In the genomic region with DNA sequence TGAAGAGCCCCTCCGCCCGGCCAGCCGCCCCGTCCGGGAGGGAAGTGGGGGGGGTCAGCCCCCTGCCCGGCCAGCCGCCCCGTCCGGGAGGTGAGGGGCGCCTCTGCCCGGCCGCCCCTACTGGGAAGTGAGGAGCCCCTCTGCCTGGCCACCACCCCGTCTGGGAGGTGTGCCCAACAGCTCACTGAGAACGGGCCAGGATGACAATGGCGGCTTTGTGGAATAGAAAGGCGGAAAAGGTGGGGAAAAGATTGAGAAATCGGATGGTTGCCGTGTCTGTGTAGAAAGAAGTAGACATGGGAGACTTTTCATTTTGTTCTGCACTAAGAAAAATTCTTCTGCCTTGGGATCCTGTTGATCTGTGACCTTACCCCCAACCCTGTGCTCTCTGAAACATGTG, we compare ENCODE assay signal across 1 cellular context.
TF ChIP-seq lines count a peak whose summit lies in the region.
"Not testable (repeated sequence)": the region's sequence is repeated elsewhere in the genome, so short reads cannot be mapped to it uniquely, and the experiment has no call there.

No MANE protein-coding gene starts in this region.

TF ChIP-seq in HepG2, 621 proteins besides CTCF, POLR2A, EP300 and RAD21:
- TF ChIP-seq SOX5 (CRISPR knock-in tag; IDR thresholded peaks at IDR 0.05; ENCODE audit: borderline replicate concordance) (0 out of 2 replicates have a peak, but pooled peaks have one; percentile 23), SOX13 (CRISPR knock-in tag; conservative IDR thresholded peaks at IDR 0.05 in 1 of 2, IDR thresholded peaks at IDR 0.05 in 1 of 2) (peak in 1 of 2 experiments; percentile 42; a peak in 1 of 4 replicates), CEBPG (CRISPR knock-in tag; IDR thresholded peaks at IDR 0.05) (peak; percentile 58), HOXA3 (CRISPR knock-in tag; IDR thresholded peaks at IDR 0.05) (peak; percentile 21; the same call in 1 of the 2 replicates), ELF3 (CRISPR knock-in tag; IDR thresholded peaks at IDR 0.05) (peak; percentile 41; the same call in 1 of the 2 replicates), SP5 (CRISPR knock-in tag; IDR thresholded peaks at IDR 0.05; ENCODE audit: borderline replicate concordance, low read depth) (0 out of 2 replicates have a peak, but pooled peaks have one; percentile 23)
- not testable (repeated sequence) for TF ChIP-seq SOX13 (IDR thresholded peaks at IDR 0.05)
- TF ChIP-seq, protein P1, sequence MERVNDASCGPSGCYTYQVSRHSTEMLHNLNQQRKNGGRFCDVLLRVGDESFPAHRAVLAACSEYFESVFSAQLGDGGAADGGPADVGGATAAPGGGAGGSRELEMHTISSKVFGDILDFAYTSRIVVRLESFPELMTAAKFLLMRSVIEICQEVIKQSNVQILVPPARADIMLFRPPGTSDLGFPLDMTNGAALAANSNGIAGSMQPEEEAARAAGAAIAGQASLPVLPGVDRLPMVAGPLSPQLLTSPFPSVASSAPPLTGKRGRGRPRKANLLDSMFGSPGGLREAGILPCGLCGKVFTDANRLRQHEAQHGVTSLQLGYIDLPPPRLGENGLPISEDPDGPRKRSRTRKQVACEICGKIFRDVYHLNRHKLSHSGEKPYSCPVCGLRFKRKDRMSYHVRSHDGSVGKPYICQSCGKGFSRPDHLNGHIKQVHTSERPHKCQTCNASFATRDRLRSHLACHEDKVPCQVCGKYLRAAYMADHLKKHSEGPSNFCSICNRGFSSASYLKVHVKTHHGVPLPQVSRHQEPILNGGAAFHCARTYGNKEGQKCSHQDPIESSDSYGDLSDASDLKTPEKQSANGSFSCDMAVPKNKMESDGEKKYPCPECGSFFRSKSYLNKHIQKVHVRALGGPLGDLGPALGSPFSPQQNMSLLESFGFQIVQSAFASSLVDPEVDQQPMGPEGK (CRISPR knock-in tag; IDR thresholded peaks at IDR 0.05) = 0 out of 2 replicates have a peak, but pooled peaks have one; percentile 56
- TF ChIP-seq, protein P2, sequence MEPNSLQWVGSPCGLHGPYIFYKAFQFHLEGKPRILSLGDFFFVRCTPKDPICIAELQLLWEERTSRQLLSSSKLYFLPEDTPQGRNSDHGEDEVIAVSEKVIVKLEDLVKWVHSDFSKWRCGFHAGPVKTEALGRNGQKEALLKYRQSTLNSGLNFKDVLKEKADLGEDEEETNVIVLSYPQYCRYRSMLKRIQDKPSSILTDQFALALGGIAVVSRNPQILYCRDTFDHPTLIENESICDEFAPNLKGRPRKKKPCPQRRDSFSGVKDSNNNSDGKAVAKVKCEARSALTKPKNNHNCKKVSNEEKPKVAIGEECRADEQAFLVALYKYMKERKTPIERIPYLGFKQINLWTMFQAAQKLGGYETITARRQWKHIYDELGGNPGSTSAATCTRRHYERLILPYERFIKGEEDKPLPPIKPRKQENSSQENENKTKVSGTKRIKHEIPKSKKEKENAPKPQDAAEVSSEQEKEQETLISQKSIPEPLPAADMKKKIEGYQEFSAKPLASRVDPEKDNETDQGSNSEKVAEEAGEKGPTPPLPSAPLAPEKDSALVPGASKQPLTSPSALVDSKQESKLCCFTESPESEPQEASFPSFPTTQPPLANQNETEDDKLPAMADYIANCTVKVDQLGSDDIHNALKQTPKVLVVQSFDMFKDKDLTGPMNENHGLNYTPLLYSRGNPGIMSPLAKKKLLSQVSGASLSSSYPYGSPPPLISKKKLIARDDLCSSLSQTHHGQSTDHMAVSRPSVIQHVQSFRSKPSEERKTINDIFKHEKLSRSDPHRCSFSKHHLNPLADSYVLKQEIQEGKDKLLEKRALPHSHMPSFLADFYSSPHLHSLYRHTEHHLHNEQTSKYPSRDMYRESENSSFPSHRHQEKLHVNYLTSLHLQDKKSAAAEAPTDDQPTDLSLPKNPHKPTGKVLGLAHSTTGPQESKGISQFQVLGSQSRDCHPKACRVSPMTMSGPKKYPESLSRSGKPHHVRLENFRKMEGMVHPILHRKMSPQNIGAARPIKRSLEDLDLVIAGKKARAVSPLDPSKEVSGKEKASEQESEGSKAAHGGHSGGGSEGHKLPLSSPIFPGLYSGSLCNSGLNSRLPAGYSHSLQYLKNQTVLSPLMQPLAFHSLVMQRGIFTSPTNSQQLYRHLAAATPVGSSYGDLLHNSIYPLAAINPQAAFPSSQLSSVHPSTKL (CRISPR knock-in tag; IDR thresholded peaks at IDR 0.05) = peak; percentile 22; the same call in 1 of the 2 replicates
TF ChIP-seq in HepG2: peak in this region for 8; not testable (repeated sequence) for 613.
